8 cellular contexts compared by ENCODE assay signal in the genomic region with DNA sequence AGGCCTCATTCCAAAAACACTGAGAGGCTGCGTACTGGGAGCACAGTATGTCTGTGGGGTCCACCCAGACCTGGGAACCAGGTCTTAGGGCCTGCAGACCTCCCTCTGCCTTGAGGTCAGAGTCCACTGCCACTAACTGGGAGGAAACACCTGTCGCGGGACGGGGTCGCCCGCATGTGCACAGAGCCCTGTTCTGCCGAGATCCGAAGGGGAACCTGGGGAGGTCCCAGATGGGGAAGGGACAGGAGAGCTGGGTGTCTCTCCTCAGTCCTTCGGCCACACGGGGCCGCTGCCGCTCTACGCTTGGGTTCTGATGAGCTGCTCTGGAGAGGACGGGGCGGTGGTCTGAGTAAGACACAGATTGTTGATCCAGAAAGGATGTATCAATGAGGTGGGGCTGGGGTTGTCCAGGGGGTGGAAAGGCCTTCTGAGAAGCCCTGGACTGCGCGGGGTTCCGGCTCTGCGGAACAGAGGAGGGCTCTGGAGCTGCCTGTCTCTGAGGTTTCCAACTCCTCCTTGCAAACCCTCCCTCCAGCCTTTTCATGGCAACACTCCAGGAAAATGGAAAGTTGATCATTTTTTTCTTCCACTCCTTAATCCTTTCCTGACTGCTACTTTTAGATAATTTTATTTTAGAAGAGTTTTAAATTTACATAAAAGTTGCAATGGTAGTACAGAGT. TPM values are rescaled to one million over a fixed set of nuclear protein-coding genes. Genes with fewer than 3 reads are reported as not detected.
DNase-seq lines count a peak whose midpoint lies in the region; ATAC-seq and TF ChIP-seq lines count a peak whose summit lies in the region.
"Not testable (repeated sequence)": the region's sequence is repeated elsewhere in the genome, so short reads cannot be mapped to it uniquely, and the experiment has no call there.

No MANE protein-coding gene starts in this region.

- H3K27me3 ChIP-seq in PC-3 (ENCODE audit: low read length) (peaks cover 36% of the 10 kb centered on the region), kidney epithelial cell (ENCODE audit: control insufficient read depth, insufficient read depth, low read length) (peaks cover 26% of the 10 kb centered on the region)

- TF ChIP-seq CTCF in AG09309 (IDR thresholded peaks at IDR 0.05; ENCODE audit: control insufficient read depth, insufficient read depth, low read depth, low read length, missing control alignments) (peak; percentile 88), PC-3 (conservative IDR thresholded peaks at IDR 0.05; ENCODE audit: low read depth, low read length) (peak; percentile 86), kidney epithelial cell (IDR thresholded peaks at IDR 0.05; ENCODE audit: insufficient read depth, low read length, poor library complexity, severe bottlenecking) (peak; percentile 92)

- not testable (repeated sequence) for H3K79me2 ChIP-seq in PC-3 (ENCODE audit: low read length)

- H3K9me3 ChIP-seq in PC-3 (ENCODE audit: low read length), result not testable (repeated sequence)

- H3K36me3 ChIP-seq in PC-3 (ENCODE audit: low read depth, low read length); kidney epithelial cell (ENCODE audit: control insufficient read depth, insufficient read depth, low read length): not testable (repeated sequence)

- peaks cover 17% of the 10 kb centered on the region for H3K4me1 ChIP-seq in PC-3 (ENCODE audit: insufficient read depth, low read length)

- H3K4me3 ChIP-seq in AG09309 (ENCODE audit: control insufficient read depth, low read depth, low read length) (peak overlapping the region; percentile 24), PC-3 (ENCODE audit: low read length) (peak overlapping the region; percentile 64)
- not testable (repeated sequence) for H3K4me3 ChIP-seq in kidney epithelial cell (ENCODE audit: low read depth, low read length)

- intact Hi-C loops in PC-3 (cut with micrococcal nuclease), result loop anchor here (5.0 to 10.0 kb wide), 2 partner anchors 190 to 243 kb away; a partner anchor contains a TSS

- H2AFZ ChIP-seq in PC-3 (ENCODE audit: low read length), result peak overlapping the region; percentile 72

- H3K9ac ChIP-seq in PC-3 (ENCODE audit: low read length), result not testable (repeated sequence)

- H4K20me1 ChIP-seq in PC-3 (ENCODE audit: low read length), result not testable (repeated sequence)

- not testable (repeated sequence) for H3K9me2 ChIP-seq in PC-3 (replicated peaks; ENCODE audit: low read length)

- not testable (repeated sequence) for DNase-seq in AG09309 (ENCODE audit: low read depth); kidney epithelial cell (ENCODE audit: low read depth)
- DNase-seq in Kasumi-1 (lab: John Stamatoyannopoulos, UW) (peak; percentile 76 to 86), PC-3 (peak; percentile 89), dedifferentiated amniotic fluid mesenchymal stem cell (ENCODE audit: extremely low spot score) (peak; percentile 75)
- peak; percentile 50 to 71 for DNase-seq in activated CD8-positive, alpha-beta memory T cell treated with anti-CD3 and anti-CD28 coated beads for 1 hour (ENCODE audit: extremely low read depth in 1 of 2, low read depth in 1 of 2)
- peak; percentile 65 to 78 for DNase-seq in stimulated activated CD4-positive, alpha-beta T cell treated with anti-CD3 and anti-CD28 coated beads, Interleukin-15, amount 100 ng/mL, for 1 hour (ENCODE audit: low read depth in 1 of 2, low spot score in 1 of 2)

- not testable (repeated sequence) for H3F3A ChIP-seq in PC-3 (ENCODE audit: low read length, unreplicated experiment)

- ATAC-seq in GM19324 (IDR thresholded peaks at IDR 0.05; ENCODE audit: low FRiP score, unreplicated experiment) (peak; percentile 57), PC-3 (peak; percentile 94)

- POLR2A ChIA-PET in PC-3 (lab: Charles Lee; ENCODE audit: unreplicated experiment), result not testable (repeated sequence)

- not testable (repeated sequence) for H3K27ac ChIP-seq in PC-3 (ENCODE audit: low read length)

- H3K4me2 ChIP-seq in PC-3 (ENCODE audit: low read length), result peak overlapping the region; percentile 97

- CTCF ChIA-PET in PC-3 (lab: Charles Lee), result interaction anchor here (0.6 to 1.4 kb wide), 9 partner anchors 14 to 605 kb away, joined by 3 to 23 read pairs (median 5); no protein-coding TSS in a partner anchor

- BruUV-seq in PC-3 (replicated peaks; lab: Mats Ljungman, UMichigan), result not testable (repeated sequence)

RNA-seq across cellular contexts. Expression of a gene that starts 7.2 kb away (rescaled TPM):
- total RNA-seq in PC-3 (2014; rRNA removed), result 131 and 161 TPM in 2 replicates
- 109 and 115 TPM in 2 replicates for total RNA-seq in kidney epithelial cell
